ENCODE assay signal across 12 cellular contexts in genomic region chr11:131195801-131196517, GRCh38.
DNase-seq lines count a peak whose midpoint lies in the region; ATAC-seq, FAIRE-seq and TF ChIP-seq lines count a peak whose summit lies in the region.
"Had no signal": no experiment of that assay in that cellular context is flagged by ENCODE, and none has a peak within 500 bp of the region (broad histone marks: within the 10 kb centered on the region; RNA-seq: fewer than 3 reads in every experiment).

No MANE protein-coding gene starts in this region.

- H3K4me1 ChIP-seq in skeletal muscle satellite cell (ENCODE audit: control insufficient read depth, insufficient read depth, low read length) = no peaks in the 10 kb centered on the region

- peak overlapping the region; percentile 53 for H3K27ac ChIP-seq in RWPE1
- H3K27ac ChIP-seq: cardiac muscle cell, upper lobe of left lung had no signal

- FAIRE-seq in HTR-8/SVneo (lab: Jason Lieb, UNC) = no peak
- FAIRE-seq: islet of Langerhans had no signal

- H3K4me1 Mint-ChIP-seq in type B pancreatic cell (ENCODE audit: unreplicated experiment) = no peaks in the 10 kb centered on the region

- no peak for TF ChIP-seq CTCF in RWPE1 (conservative IDR thresholded peaks at IDR 0.05; ENCODE audit: low read depth)
- TF ChIP-seq CTCF in type B pancreatic cell (conservative IDR thresholded peaks at IDR 0.05) = no peak

- H3K36me3 ChIP-seq in skeletal muscle satellite cell (ENCODE audit: insufficient read depth, low read length) = no peaks in the 10 kb centered on the region
- H3K36me3 ChIP-seq: cardiac muscle cell, upper lobe of left lung had no signal

- H3K4me3 ChIP-seq in skeletal muscle satellite cell (ENCODE audit: low read length) = no peak overlapping the region
- H3K4me3 ChIP-seq: cardiac muscle cell, upper lobe of left lung had no signal

- H3K27me3 Mint-ChIP-seq in type B pancreatic cell = peaks cover 43% of the 10 kb centered on the region

- no peaks in the 10 kb centered on the region for H3K9me3 ChIP-seq in skeletal muscle satellite cell (replicated peaks; ENCODE audit: low read length)
- H3K9me3 ChIP-seq: upper lobe of left lung had no signal

- peak overlapping the region; percentile 29 for H3K4me2 ChIP-seq in skeletal muscle satellite cell (ENCODE audit: low read length)

- CTCF ChIA-PET in RWPE1 (lab: Yijun Ruan, JAX) = no interaction called here

- H3K4me3 Mint-ChIP-seq in type B pancreatic cell = no peak overlapping the region

- no peaks in the 10 kb centered on the region for H3K36me3 Mint-ChIP-seq in type B pancreatic cell

- no peaks in the 10 kb centered on the region for H3K9me3 Mint-ChIP-seq in type B pancreatic cell

- H3K27me3 ChIP-seq in skeletal muscle satellite cell (ENCODE audit: control insufficient read depth, insufficient read depth, low read length) = peaks cover 28% of the 10 kb centered on the region
- H3K27me3 ChIP-seq: cardiac muscle cell, upper lobe of left lung had no signal

- intact Hi-C loops in head of caudate nucleus (cut with DNase I) = no loop called here

- H3K9ac ChIP-seq in skeletal muscle satellite cell (ENCODE audit: low read depth, low read length) = no peak overlapping the region

- DNase-seq in HTR-8/SVneo (ENCODE audit: insufficient read length, low spot score) (peak; percentile 5), RWPE1 (ENCODE audit: low spot score) (peak; percentile 31), head of caudate nucleus (peak in 23 of 42 donors; percentile 3 to 56 (median 19)), type B pancreatic cell (ENCODE audit: extremely low spot score, unreplicated experiment) (no peak), germinal center (ENCODE audit: low spot score) (no peak)

- no peak overlapping the region for H3K27ac Mint-ChIP-seq in type B pancreatic cell

- ATAC-seq in GM18870 (IDR thresholded peaks at IDR 0.05; ENCODE audit: unreplicated experiment) (no peak), GM18520 (IDR thresholded peaks at IDR 0.05; ENCODE audit: unreplicated experiment) (no peak)
- ATAC-seq: activated CD4-positive, CD25-positive, alpha-beta regulatory T cell treated with anti-CD3 and anti-CD28 coated beads, Interleukin-2, amount 50 U/mL, for 24 hours had no signal

- POLR2A ChIA-PET in RWPE1 (lab: Yijun Ruan, JAX; ENCODE audit: low non-redundant PET) = no interaction called here

Comparison
In these comparisons a context has a peak if more than half of its experiments do, and no peak if none do; other contexts are left out.
1. DNase-seq: peak in HTR-8/SVneo (single experiment), RWPE1 (single experiment) and head of caudate nucleus (23 of 42); none in type B pancreatic cell (single experiment) and germinal center (single experiment).